ENCODE assay signal across 8 cellular contexts in genomic region chr9:114282926-114283325, GRCh38. TPM values are rescaled to one million over a fixed set of nuclear protein-coding genes. Genes with fewer than 3 reads are reported as not detected.
DNase-seq lines count a peak whose midpoint lies in the region; ATAC-seq and TF ChIP-seq lines count a peak whose summit lies in the region.

No MANE protein-coding gene starts in this region.

- H3K9me3 Mint-ChIP-seq in activated T-cell treated with anti-CD3 and anti-CD28 coated beads, Interleukin-2, amount 50 U/mL, for 72 hours: peaks cover 4 to 5% of the 10 kb centered on the region in 2 donors

- intact Hi-C loops in PC-9 (cut with micrococcal nuclease; ENCODE audit: unreplicated experiment) (no loop called here), OCI-LY7 (cut with micrococcal nuclease; ENCODE audit: unreplicated experiment) (no loop called here)

- H3K79me2 ChIP-seq in PC-9 (ENCODE audit: low read depth) (no peaks in the 10 kb centered on the region), OCI-LY7 (ENCODE audit: insufficient read depth, low read depth, low read length) (no peaks in the 10 kb centered on the region)

- BruUV-seq in PC-9 (replicated peaks; lab: Mats Ljungman, UMichigan): no TSS peak
- BruUV-seq in OCI-LY7 (replicated peaks; lab: Mats Ljungman, UMichigan): no TSS peak

- H3K4me1 Mint-ChIP-seq in activated T-cell treated with anti-CD3 and anti-CD28 coated beads, Interleukin-2, amount 50 U/mL, for 72 hours (ENCODE audit: low read depth): peaks cover 9% of the 10 kb centered on the region

- peak overlapping the region in 1 of 2 donors; percentile 15 for H3K4me3 Mint-ChIP-seq in activated T-cell treated with anti-CD3 and anti-CD28 coated beads, Interleukin-2, amount 50 U/mL, for 72 hours

- H2AFZ ChIP-seq in PC-9: no peak overlapping the region
- H2AFZ ChIP-seq in OCI-LY7 (ENCODE audit: low read length): no peak overlapping the region

- TF ChIP-seq CTCF in HEK293 (tag by site-specific recombination; IDR thresholded peaks at IDR 0.05) (no peak), kidney epithelial cell (IDR thresholded peaks at IDR 0.05; ENCODE audit: insufficient read depth, low read length, poor library complexity, severe bottlenecking) (no peak), PC-9 (conservative IDR thresholded peaks at IDR 0.05) (no peak), OCI-LY7 (conservative IDR thresholded peaks at IDR 0.05; ENCODE audit: low read length) (no peak)

- CTCF ChIA-PET in HEK293 (lab: Yijun Ruan, JAX): interaction anchor here (1.0 to 2.6 kb wide), 2 partner anchors 8 to 175 kb away, joined by 4 to 11 read pairs; no protein-coding TSS in a partner anchor
- CTCF ChIA-PET in PC-9 (lab: Charles Lee): no interaction called here
- CTCF ChIA-PET in OCI-LY7 (lab: Charles Lee; ENCODE audit: unreplicated experiment): no interaction called here

- H3K4me3 ChIP-seq in HEK293 (ENCODE audit: low read depth, low read length) (no peak overlapping the region), kidney epithelial cell (ENCODE audit: low read depth, low read length) (no peak overlapping the region), PC-9 (no peak overlapping the region), OCI-LY7 (ENCODE audit: low read depth, low read length, poor library complexity, severe bottlenecking) (no peak overlapping the region)

- H3F3A ChIP-seq in PC-9 (ENCODE audit: insufficient read depth, low read depth): peaks cover 5% of the 10 kb centered on the region; the same call in 1 of the 2 replicates

- H3K4me2 ChIP-seq in PC-9: no peak overlapping the region
- no peak overlapping the region for H3K4me2 ChIP-seq in OCI-LY7 (ENCODE audit: low read length)

- H3K36me3 Mint-ChIP-seq in activated T-cell treated with anti-CD3 and anti-CD28 coated beads, Interleukin-2, amount 50 U/mL, for 72 hours (ENCODE audit: insufficient read depth in 2 of 2): no peaks in the 10 kb centered on the region

- peak; percentile 78 to 91 for ATAC-seq in activated T-cell treated with anti-CD3 and anti-CD28 coated beads, Interleukin-2, amount 50 U/mL, for 72 hours (replicated peaks in 1 of 2)

- no peak overlapping the region for H3K27ac Mint-ChIP-seq in activated T-cell treated with anti-CD3 and anti-CD28 coated beads, Interleukin-2, amount 50 U/mL, for 72 hours

- H4K20me1 ChIP-seq in PC-9 (ENCODE audit: insufficient read depth): no peaks in the 10 kb centered on the region
- no peaks in the 10 kb centered on the region for H4K20me1 ChIP-seq in OCI-LY7 (ENCODE audit: insufficient read depth, low read length)

- H3K9me3 ChIP-seq in HEK293 (ENCODE audit: control insufficient read depth, insufficient read depth, low read depth, low read length) (no peaks in the 10 kb centered on the region), PC-9 (ENCODE audit: insufficient read depth, low read depth) (no peaks in the 10 kb centered on the region), OCI-LY7 (ENCODE audit: low read length) (no peaks in the 10 kb centered on the region)

- H3K36me3 ChIP-seq in HEK293 (ENCODE audit: control insufficient read depth in 2 of 2, insufficient read depth in 1 of 2, low read length in 2 of 2) (peaks cover 0 to 5% of the 10 kb centered on the region in 2 experiments; a peak in 1 of 3 replicates), kidney epithelial cell (ENCODE audit: control insufficient read depth, insufficient read depth, low read length) (peaks cover 1% of the 10 kb centered on the region), PC-9 (ENCODE audit: low read depth) (no peaks in the 10 kb centered on the region), OCI-LY7 (ENCODE audit: insufficient read depth, low read length) (no peaks in the 10 kb centered on the region)

- DNase-seq in AG20443 (ENCODE audit: low spot score): peak; percentile 86
- DNase-seq in activated T-cell treated with anti-CD3 and anti-CD28 coated beads, Interleukin-2, amount 50 U/mL, for 72 hours: peak; percentile 48 to 54
- DNase-seq in kidney epithelial cell (ENCODE audit: low read depth): peak; percentile 49
- no peak for DNase-seq in PC-9
- no peak for DNase-seq in OCI-LY7 (ENCODE audit: low spot score)
- DNase-seq in activated gamma-delta T cell (lab: John Stamatoyannopoulos, UW): no peak
- DNase-seq in NCI-H1092 (lab: John Stamatoyannopoulos, UW): no peak

- no peaks in the 10 kb centered on the region for H3K27me3 Mint-ChIP-seq in activated T-cell treated with anti-CD3 and anti-CD28 coated beads, Interleukin-2, amount 50 U/mL, for 72 hours (ENCODE audit: low read depth)

- POLR2A ChIA-PET in HEK293 (lab: Yijun Ruan, JAX): no interaction called here
- POLR2A ChIA-PET in PC-9 (lab: Charles Lee; ENCODE audit: unreplicated experiment): no interaction called here
- POLR2A ChIA-PET in OCI-LY7 (lab: Charles Lee): no interaction called here

- H3K9me2 ChIP-seq in PC-9 (ENCODE audit: insufficient read depth) (no peaks in the 10 kb centered on the region), OCI-LY7 (ENCODE audit: insufficient read depth, low read length) (no peaks in the 10 kb centered on the region)

- H3K4me1 ChIP-seq in HEK293 (ENCODE audit: control insufficient read depth, insufficient read depth, low read length) (no peaks in the 10 kb centered on the region), PC-9 (replicated peaks; ENCODE audit: insufficient read depth) (peaks cover 10% of the 10 kb centered on the region), OCI-LY7 (ENCODE audit: insufficient read depth, low read length, poor library complexity, severe bottlenecking) (no peaks in the 10 kb centered on the region)

- H3K27ac ChIP-seq in HEK293 (ENCODE audit: extremely low read depth, low read depth, low read length): no peak overlapping the region
- H3K27ac ChIP-seq in PC-9: no peak overlapping the region
- no peak overlapping the region for H3K27ac ChIP-seq in OCI-LY7 (ENCODE audit: low read depth, low read length, poor library complexity, severe bottlenecking)

- H3K27me3 ChIP-seq in kidney epithelial cell (ENCODE audit: control insufficient read depth, insufficient read depth, low read length): no peaks in the 10 kb centered on the region
- no peaks in the 10 kb centered on the region for H3K27me3 ChIP-seq in PC-9 (ENCODE audit: insufficient read depth, low read depth)

TF ChIP-seq in HEK293, 187 proteins besides CTCF, POLR2A, EP300 and RAD21:
- TF ChIP-seq ZBTB21 (tag by site-specific recombination; IDR thresholded peaks at IDR 0.05) (peak; percentile 75), KLF9 (tag by site-specific recombination; IDR thresholded peaks at IDR 0.05; ENCODE audit: low read depth) (no peak), ZNF423 (tag by site-specific recombination; IDR thresholded peaks at IDR 0.05) (no peak), ZNF660 (tag by site-specific recombination; IDR thresholded peaks at IDR 0.05) (0 out of 2 replicates have a peak, but pooled peaks have one; percentile 25), ZNF132 (tag by site-specific recombination; IDR thresholded peaks at IDR 0.05; ENCODE audit: borderline replicate concordance) (no peak), EGR2 (tag by site-specific recombination; IDR thresholded peaks at IDR 0.05; ENCODE audit: low read depth) (0 out of 2 replicates have a peak, but pooled peaks have one; percentile 3), ZNF629 (tag by site-specific recombination; IDR thresholded peaks at IDR 0.05) (peak; percentile 51; the same call in 1 of the 2 replicates), ZNF624 (tag by site-specific recombination; IDR thresholded peaks at IDR 0.05) (no peak), SCRT2 (tag by site-specific recombination; IDR thresholded peaks at IDR 0.05) (no peak), ATF2 (tag by site-specific recombination; IDR thresholded peaks at IDR 0.05; ENCODE audit: low read depth) (peak; percentile 95)
TF ChIP-seq in HEK293: peak in this region for 5.

RNA-seq across cellular contexts. Expression of gene ORM1, which starts 40.0 kb away (rescaled TPM):
- not detected for total RNA-seq in activated T-cell treated with anti-CD3 and anti-CD28 coated beads, Interleukin-2, amount 50 U/mL, for 72 hours
- total RNA-seq in kidney epithelial cell (not detected in 2 replicates), PC-9 (2021) (not detected in 2 replicates), OCI-LY7 (2022) (not detected in 2 replicates)
- not detected in 2 replicates for total RNA-seq in OCI-LY7 (2014; rRNA removed; shearing (Covaris generic))

RNA-seq across cellular contexts. Expression of gene ORM2, which starts 46.7 kb away (rescaled TPM):
- total RNA-seq in activated T-cell treated with anti-CD3 and anti-CD28 coated beads, Interleukin-2, amount 50 U/mL, for 72 hours: not detected
- not detected in 2 replicates for total RNA-seq in kidney epithelial cell
- total RNA-seq in PC-9 (2021): not detected in 2 replicates
- not detected in 2 replicates for total RNA-seq in OCI-LY7 (2014; rRNA removed; shearing (Covaris generic))
- total RNA-seq in OCI-LY7 (2022): not detected in 2 replicates

Comparison
In these comparisons a context has a peak if more than half of its experiments do, and no peak if none do; other contexts are left out.
1. DNase-seq: peak in AG20443 (single experiment), activated T-cell treated with anti-CD3 and anti-CD28 coated beads, Interleukin-2, amount 50 U/mL, for 72 hours (2 of 2) and kidney epithelial cell (single experiment); none in PC-9 (0 of 2), OCI-LY7 (single experiment), activated gamma-delta T cell (single experiment) and NCI-H1092 (single experiment).